29 cellular contexts compared by ENCODE assay signal in the genomic region with DNA sequence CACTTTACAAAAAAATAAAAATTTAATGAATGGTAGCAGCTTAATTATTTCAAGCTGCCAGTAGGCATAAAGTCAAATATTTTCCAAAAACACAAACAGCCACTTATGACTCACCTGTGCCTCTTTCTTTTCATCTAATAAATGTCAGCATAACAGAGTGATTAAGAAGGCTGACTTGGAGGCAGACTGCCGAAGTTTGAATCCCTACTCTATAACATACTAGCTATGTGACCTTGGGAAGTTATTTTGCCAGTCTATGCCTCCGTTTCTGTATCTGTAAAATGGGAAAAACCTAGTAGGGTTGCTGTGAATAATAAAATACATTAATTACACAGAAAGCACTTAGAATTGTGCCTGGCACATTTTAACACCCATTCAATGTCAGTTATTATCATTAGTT. TPM values are rescaled to one million over a fixed set of nuclear protein-coding genes. Genes with fewer than 3 reads are reported as not detected.
A peak's percentile ranks its signal among the peaks of the same experiment; 100 is the strongest.
DNase-seq lines count a peak whose midpoint lies in the region; ATAC-seq and TF ChIP-seq lines count a peak whose summit lies in the region.
"Had no signal": no experiment of that assay in that cellular context is flagged by ENCODE, and none has a peak within 500 bp of the region (broad histone marks: within the 10 kb centered on the region; RNA-seq: fewer than 3 reads in every experiment).

No MANE protein-coding gene starts in this region.

- POLR2A ChIA-PET in MCF 10A (lab: Yijun Ruan, JAX) (interaction anchor here (0.6 to 1.1 kb wide), 3 partner anchors 99 to 223 kb away, joined by 3 to 4 read pairs (median 3); no protein-coding TSS in a partner anchor), RWPE1 (lab: Yijun Ruan, JAX; ENCODE audit: low non-redundant PET) (interaction anchor here (1.0 kb wide), 1 partner anchor 35 kb away, joined by 3 read pairs; no protein-coding TSS in a partner anchor)

- no peak overlapping the region for H3K9ac ChIP-seq in mammary epithelial cell (ENCODE audit: insufficient read depth, low read length)

- H3K27ac ChIP-seq in mammary epithelial cell (ENCODE audit: insufficient read depth, low read depth, low read length) (no peak overlapping the region), RWPE1 (no peak overlapping the region)
- H3K27ac ChIP-seq: stomach, uterus had no signal

- no TSS peak for BruUV-seq in MCF 10A (replicated peaks; lab: Mats Ljungman, UMichigan)
- no TSS peak for BruUV-seq in mammary epithelial cell (replicated peaks; lab: Mats Ljungman, UMichigan)

- H4K20me1 ChIP-seq in mammary epithelial cell (ENCODE audit: insufficient read depth, low read length): no peaks in the 10 kb centered on the region

- intact Hi-C loops in MCF 10A (cut with micrococcal nuclease): no loop called here
- intact Hi-C loops in mammary epithelial cell (cut with micrococcal nuclease): no loop called here

- H3K27me3 Mint-ChIP-seq in MCF 10A (ENCODE audit: insufficient read depth, unreplicated experiment): no peaks in the 10 kb centered on the region
- H3K27me3 Mint-ChIP-seq: activated naive CD8-positive, alpha-beta T cell treated with anti-CD3 and anti-CD28 coated beads, Interleukin-2, amount 50 U/mL, for 24 hours; T-helper 17 cell had no signal

- TF ChIP-seq CTCF in MCF 10A (IDR thresholded peaks at IDR 0.05; ENCODE audit: unreplicated experiment): no peak
- TF ChIP-seq CTCF in mammary epithelial cell (conservative IDR thresholded peaks at IDR 0.05 in 1 of 2, IDR thresholded peaks at IDR 0.05 in 1 of 2; ENCODE audit: extremely low read depth in 1 of 2, insufficient read depth in 1 of 2, low read depth in 1 of 2, low read length in 2 of 2): no peak
- no peak for TF ChIP-seq CTCF in RWPE1 (conservative IDR thresholded peaks at IDR 0.05; ENCODE audit: low read depth)
- TF ChIP-seq CTCF in fibroblast of mammary gland (conservative IDR thresholded peaks at IDR 0.05; ENCODE audit: control insufficient read depth, insufficient read depth, low read depth, low read length): no peak

- H3K9me3 ChIP-seq in mammary epithelial cell (replicated peaks; ENCODE audit: insufficient read depth, low read length): no peaks in the 10 kb centered on the region

- H3K27ac Mint-ChIP-seq in MCF 10A (ENCODE audit: low read depth, unreplicated experiment): no peak overlapping the region
- H3K27ac Mint-ChIP-seq: activated naive CD8-positive, alpha-beta T cell treated with anti-CD3 and anti-CD28 coated beads, Interleukin-2, amount 50 U/mL, for 24 hours; activated T-cell treated with anti-CD3 and anti-CD28 coated beads, Interleukin-2, amount 50 U/mL, for 72 hours; nephron progenitor cell; T-helper 17 cell had no signal

- H3K4me1 Mint-ChIP-seq in MCF 10A (ENCODE audit: insufficient read depth, unreplicated experiment): no peaks in the 10 kb centered on the region
- H3K4me1 Mint-ChIP-seq: nephron progenitor cell, T-helper 17 cell had no signal

- no peaks in the 10 kb centered on the region for H3K36me3 Mint-ChIP-seq in MCF 10A (ENCODE audit: insufficient read depth, unreplicated experiment)

- H3K79me2 ChIP-seq in mammary epithelial cell (ENCODE audit: insufficient read depth, low read length): peaks cover 6% of the 10 kb centered on the region

- no peaks in the 10 kb centered on the region for H3K4me1 ChIP-seq in mammary epithelial cell (ENCODE audit: insufficient read depth, low read length)
- H3K4me1 ChIP-seq: uterus had no signal

- no peaks in the 10 kb centered on the region for H3K36me3 ChIP-seq in mammary epithelial cell (ENCODE audit: insufficient read depth, low read length)
- H3K36me3 ChIP-seq: stomach, uterus had no signal

- CTCF ChIA-PET in MCF 10A (lab: Yijun Ruan, JAX) (interaction anchor here (0.6 to 1.2 kb wide), 2 partner anchors 18 to 826 kb away, joined by 3 to 5 read pairs; no protein-coding TSS in a partner anchor), mammary epithelial cell (lab: Charles Lee; ENCODE audit: low non-redundant PET) (no interaction called here), RWPE1 (lab: Yijun Ruan, JAX) (interaction anchor here (0.7 kb wide), 1 partner anchor 23 kb away, joined by 4 read pairs; no protein-coding TSS in a partner anchor)

- WGBS in mammary epithelial cell (ENCODE audit: low coverage, missing lambda C conversion rate): 77% methylated on average over 2 of the region's 2 CpGs

- DNase-seq in MCF 10A (ENCODE audit: unreplicated experiment): peak; percentile 18
- DNase-seq in mammary epithelial cell: no peak
- peak; percentile 23 for DNase-seq in RWPE1 (ENCODE audit: low spot score)
- peak; percentile 41 for DNase-seq in fibroblast of mammary gland (ENCODE audit: low read depth)
- peak; percentile 45 for DNase-seq in renal cortical epithelial cell (ENCODE audit: low read depth)
- no peak for DNase-seq in HuH-7 (ENCODE audit: low spot score)
- no peak for DNase-seq in activated naive CD4-positive, alpha-beta T cell treated with anti-CD3 and anti-CD28 coated beads, Interleukin-2, amount 50 U/mL, for 16 hours
- DNase-seq: 8988T; activated CD4-positive, alpha-beta T cell treated with anti-CD3 and anti-CD28 coated beads, Interleukin-2, amount 50 U/mL, for 48 hours; activated naive CD8-positive, alpha-beta T cell treated with anti-CD3 and anti-CD28 coated beads, Interleukin-2, amount 50 U/mL, for 24 hours; activated T-cell treated with anti-CD3 and anti-CD28 coated beads, Interleukin-2, amount 50 U/mL, for 72 hours; Calu3; central memory CD4-positive, alpha-beta T cell; cortex of kidney; DND-41; effector memory CD4-positive, alpha-beta T cell; H7; NCI-H1092 treated with DMSO at 0.1 percent for 48 hours; NCI-H187 treated with DMSO at 0.1 percent for 48 hours; NCI-H526; nephron progenitor cell; OCI-M1; Right ventricle myocardium superior; stimulated activated CD4-positive, alpha-beta T cell treated with anti-CD3 and anti-CD28 coated beads, Interleukin-2, amount 100 ng/mL, for 48 hours; stomach; T-helper 17 cell; uterus had no signal

- H3K4me3 ChIP-seq in mammary epithelial cell (replicated peaks in 1 of 3; ENCODE audit: insufficient read depth in 1 of 3, low read depth in 2 of 3, low read length in 3 of 3) (no peak overlapping the region), fibroblast of mammary gland (ENCODE audit: control insufficient read depth, low read depth, low read length) (no peak overlapping the region)
- H3K4me3 ChIP-seq: stomach, uterus had no signal

- in situ Hi-C loops in mammary epithelial cell (cut with MboI; ENCODE audit: low sequenced_read_pairs in 2 of 2): no loop called here

- H3K4me3 Mint-ChIP-seq in MCF 10A (ENCODE audit: unreplicated experiment): no peak overlapping the region
- H3K4me3 Mint-ChIP-seq: activated naive CD8-positive, alpha-beta T cell treated with anti-CD3 and anti-CD28 coated beads, Interleukin-2, amount 50 U/mL, for 24 hours; activated T-cell treated with anti-CD3 and anti-CD28 coated beads, Interleukin-2, amount 50 U/mL, for 72 hours; nephron progenitor cell; T-helper 17 cell had no signal

- no peaks in the 10 kb centered on the region for H3K27me3 ChIP-seq in mammary epithelial cell (ENCODE audit: insufficient read depth, low read length)
- H3K27me3 ChIP-seq: stomach, uterus had no signal

- no peak overlapping the region for H3K4me2 ChIP-seq in mammary epithelial cell (ENCODE audit: insufficient read depth, low read depth, low read length)

- ATAC-seq in HG02759 (IDR thresholded peaks at IDR 0.05; ENCODE audit: unreplicated experiment): no peak
- ATAC-seq: activated CD4-positive, CD25-positive, alpha-beta regulatory T cell treated with anti-CD3 and anti-CD28 coated beads, Interleukin-2, amount 50 U/mL, for 24 hours; activated naive CD8-positive, alpha-beta T cell treated with anti-CD3 and anti-CD28 coated beads, Interleukin-2, amount 50 U/mL, for 24 hours; activated T-cell treated with anti-CD3 and anti-CD28 coated beads, Interleukin-2, amount 50 U/mL, for 72 hours; T-helper 17 cell had no signal

- H2AFZ ChIP-seq in mammary epithelial cell (ENCODE audit: low read depth, low read length): no peak overlapping the region

- dilution Hi-C loops in mammary epithelial cell (cut with HindIII; ENCODE audit: low sequenced_read_pairs): no loop called here

- peaks cover 12% of the 10 kb centered on the region for H3K9me3 Mint-ChIP-seq in MCF 10A (ENCODE audit: unreplicated experiment)

RNA-seq across cellular contexts. Expression of a gene that starts 33.8 kb away (rescaled TPM):
- total RNA-seq in MCF 10A (2022): 9.6 and 12.1 TPM in 2 replicates
- total RNA-seq in mammary epithelial cell: 10 to 100 TPM in 1 of 2 donors, 1 to 10 TPM in 1; 4.2 to 12.9 TPM
- polyA plus RNA-seq in mammary epithelial cell: 7.1 TPM
- polyA minus RNA-seq in mammary epithelial cell: 38.9 TPM
- 2.8 and 8.6 TPM in 2 replicates for total RNA-seq in renal cortical epithelial cell

Comparison
In these comparisons a context has a peak if more than half of its experiments do, and no peak if none do; other contexts are left out.
1. DNase-seq: peak in MCF 10A (single experiment), RWPE1 (single experiment), fibroblast of mammary gland (single experiment) and renal cortical epithelial cell (single experiment); none in mammary epithelial cell (single experiment), HuH-7 (single experiment) and activated naive CD4-positive, alpha-beta T cell treated with anti-CD3 and anti-CD28 coated beads, Interleukin-2, amount 50 U/mL, for 16 hours (single experiment).